Comparison of ENCODE assay signal across 19 cellular contexts in the genomic region with DNA sequence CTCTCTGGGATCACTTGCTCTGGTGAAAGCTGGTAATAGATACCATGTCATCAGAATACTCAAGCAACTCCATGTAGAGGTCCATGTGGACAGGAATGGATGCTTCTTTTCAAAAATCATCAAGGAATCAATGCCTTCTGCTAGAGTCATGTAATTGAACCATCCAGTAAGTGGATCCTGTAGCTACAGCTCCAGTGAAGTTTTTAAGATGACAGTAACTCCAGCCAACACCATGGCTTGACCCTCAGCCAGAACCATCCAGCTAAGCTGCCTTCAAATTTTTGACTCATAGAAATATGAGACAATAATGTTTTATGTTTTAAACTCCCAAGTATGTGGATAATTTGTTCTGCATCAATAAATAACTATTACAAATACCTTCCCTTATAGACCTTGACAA.
"Had no signal": no experiment of that assay in that cellular context is flagged by ENCODE, and none has a peak within 500 bp of the region (broad histone marks: within the 10 kb centered on the region; RNA-seq: fewer than 3 reads in every experiment).

No MANE protein-coding gene starts in this region.

- H3K4me1 ChIP-seq: SJSA1 had no signal

- H3K27me3 ChIP-seq: SJSA1 had no signal

- DNase-seq: KBM-7, NCI-H1092, NCI-H1105 treated with DMSO at 0.1 percent for 48 hours, NCI-H1417 treated with DMSO at 0.1 percent for 48 hours, NCI-H187, NCI-H2029, NCI-H2081 treated with DMSO at 0.1 percent for 48 hours, NCI-H2171, NCI-H226, NCI-H446, NCI-H510A, NCI-H524 treated with DMSO at 0.1 percent for 48 hours, NCI-H69, NCI-H774, Right ventricle myocardium superior, RPMI8226, SIG-M5 had no signal

- H3K9me3 ChIP-seq: SJSA1 had no signal

- H3K4me3 ChIP-seq: SJSA1, SK-N-MC had no signal

- H3K27ac ChIP-seq: SJSA1, SK-N-MC had no signal

- H3K36me3 ChIP-seq: SJSA1 had no signal
